In genomic region chr9:84815554-84815953, GRCh38 we compare ENCODE assay signal across 29 cellular contexts.
"Had no signal": no experiment of that assay in that cellular context is flagged by ENCODE, and none has a peak within 500 bp of the region (broad histone marks: within the 10 kb centered on the region; RNA-seq: fewer than 3 reads in every experiment).

No MANE protein-coding gene starts in this region.

- H3K4me3 Mint-ChIP-seq: activated CD4-positive, alpha-beta memory T cell treated with anti-CD3 and anti-CD28 coated beads, Interleukin-2, amount 10 ng/mL, durations not matched to agents 7 days and 5 days; activated CD4-positive, alpha-beta T cell treated with anti-CD3 and anti-CD28 coated beads, Interleukin-2, amount 10 ng/mL, durations not matched to agents 7 days and 5 days; activated naive CD8-positive, alpha-beta T cell; activated T-cell treated with anti-CD3 and anti-CD28 coated beads, Interleukin-2, amount 50 U/mL, for 24 hours; activated T-cell treated with anti-CD3 and anti-CD28 coated beads, Interleukin-2, amount 50 U/mL, for 72 hours; central memory CD8-positive, alpha-beta T cell; effector memory CD8-positive, alpha-beta T cell; WTC11 had no signal

- H3K9me3 ChIP-seq: esophagus muscularis mucosa, gastrocnemius medialis, heart left ventricle had no signal

- H3K4me3 ChIP-seq: esophagus muscularis mucosa, gastrocnemius medialis, heart left ventricle had no signal

- H3K27ac Mint-ChIP-seq: activated CD4-positive, alpha-beta memory T cell treated with anti-CD3 and anti-CD28 coated beads, Interleukin-2, amount 10 ng/mL, durations not matched to agents 7 days and 5 days; activated CD4-positive, alpha-beta T cell treated with anti-CD3 and anti-CD28 coated beads, Interleukin-2, amount 10 ng/mL, durations not matched to agents 7 days and 5 days; activated naive CD8-positive, alpha-beta T cell; activated T-cell treated with anti-CD3 and anti-CD28 coated beads, Interleukin-2, amount 50 U/mL, for 24 hours; activated T-cell treated with anti-CD3 and anti-CD28 coated beads, Interleukin-2, amount 50 U/mL, for 72 hours; effector memory CD8-positive, alpha-beta T cell; WTC11 had no signal

- H3K27me3 Mint-ChIP-seq: activated T-cell treated with anti-CD3 and anti-CD28 coated beads, Interleukin-2, amount 50 U/mL, for 24 hours had no signal

- H3K27me3 ChIP-seq: brain microvascular endothelial cell, esophagus muscularis mucosa, foreskin keratinocyte, gastrocnemius medialis, heart left ventricle had no signal

- H3K4me1 Mint-ChIP-seq: activated CD4-positive, alpha-beta memory T cell treated with anti-CD3 and anti-CD28 coated beads, Interleukin-2, amount 10 ng/mL, durations not matched to agents 7 days and 5 days; activated CD4-positive, alpha-beta T cell treated with anti-CD3 and anti-CD28 coated beads, Interleukin-2, amount 10 ng/mL, durations not matched to agents 7 days and 5 days; central memory CD8-positive, alpha-beta T cell had no signal

- H3K36me3 Mint-ChIP-seq: activated naive CD8-positive, alpha-beta T cell; WTC11 had no signal

- H3K36me3 ChIP-seq: brain microvascular endothelial cell, esophagus muscularis mucosa, gastrocnemius medialis, heart left ventricle had no signal

- ATAC-seq: activated T-cell treated with anti-CD3 and anti-CD28 coated beads, Interleukin-2, amount 50 U/mL, for 72 hours; effector memory CD8-positive, alpha-beta T cell; foreskin keratinocyte; gastrocnemius medialis; heart left ventricle; WTC11 had no signal

- H3K27ac ChIP-seq: brain microvascular endothelial cell, esophagus muscularis mucosa, foreskin keratinocyte, gastrocnemius medialis, heart left ventricle had no signal

- H3K4me1 ChIP-seq: foreskin keratinocyte, gastrocnemius medialis, heart left ventricle had no signal

- H3K9me3 Mint-ChIP-seq: activated CD4-positive, alpha-beta memory T cell treated with anti-CD3 and anti-CD28 coated beads, Interleukin-2, amount 10 ng/mL, durations not matched to agents 7 days and 5 days; activated CD4-positive, alpha-beta T cell treated with anti-CD3 and anti-CD28 coated beads, Interleukin-2, amount 10 ng/mL, durations not matched to agents 7 days and 5 days; activated T-cell treated with anti-CD3 and anti-CD28 coated beads, Interleukin-2, amount 50 U/mL, for 24 hours; activated T-cell treated with anti-CD3 and anti-CD28 coated beads, Interleukin-2, amount 50 U/mL, for 72 hours; central memory CD8-positive, alpha-beta T cell; effector memory CD8-positive, alpha-beta T cell; WTC11 had no signal

- DNase-seq: activated CD4-positive, alpha-beta memory T cell treated with anti-CD3 and anti-CD28 coated beads, Interleukin-2, amount 10 ng/mL, durations not matched to agents 7 days and 5 days; activated CD4-positive, alpha-beta T cell treated with anti-CD3 and anti-CD28 coated beads for 1 hour; activated CD4-positive, alpha-beta T cell treated with anti-CD3 and anti-CD28 coated beads for 4 hours; activated CD4-positive, alpha-beta T cell treated with anti-CD3 and anti-CD28 coated beads, Interleukin-2, amount 10 ng/mL, durations not matched to agents 7 days and 5 days; activated CD4-positive, alpha-beta T cell treated with anti-CD3 and anti-CD28 coated beads, Interleukin-2, amount 50 U/mL, for 4 hours; activated CD8-positive, alpha-beta memory T cell treated with anti-CD3 and anti-CD28 coated beads, Interleukin-2, amount 50 U/mL, for 48 hours; activated effector memory CD4-positive, alpha-beta T cell treated with Interleukin-2 at 50 U/mL for 16 hours; activated gamma-delta T cell treated with Interleukin-2 at 50 U/mL for 16 hours; activated naive CD4-positive, alpha-beta T cell treated with anti-CD3 and anti-CD28 coated beads, Interleukin-2, amount 50 U/mL, for 16 hours; activated T-cell treated with anti-CD3 and anti-CD28 coated beads for 4 hours; activated T-cell treated with anti-CD3 and anti-CD28 coated beads, Interleukin-2, amount 50 U/mL, for 24 hours; activated T-cell treated with anti-CD3 and anti-CD28 coated beads, Interleukin-2, amount 50 U/mL, for 72 hours; amniotic stem cell; anterior cingulate cortex; brain microvascular endothelial cell; cortex of kidney; dermis blood vessel endothelial cell; effector CD4-positive, alpha-beta T cell; effector memory CD8-positive, alpha-beta T cell; erythroblast; foreskin keratinocyte; gastrocnemius medialis; glutamatergic neuron; heart left ventricle; T-helper 2 cell had no signal
